In genomic region chr3:188315563-188315962, GRCh38 we compare ENCODE assay signal across 24 cellular contexts.
"Had no signal": no experiment of that assay in that cellular context is flagged by ENCODE, and none has a peak within 500 bp of the region (broad histone marks: within the 10 kb centered on the region; RNA-seq: fewer than 3 reads in every experiment).

No MANE protein-coding gene starts in this region.

- H3K9me3 ChIP-seq: neutrophil, ovary, prostate gland, right atrium auricular region, transverse colon, uterus had no signal

- ATAC-seq: activated naive CD8-positive, alpha-beta T cell treated with anti-CD3 and anti-CD28 coated beads, Interleukin-2, amount 50 U/mL, for 24 hours had no signal

- H3K4me1 ChIP-seq: prostate gland had no signal

- H3K27ac ChIP-seq: brain microvascular endothelial cell, neutrophil, ovary, prostate gland had no signal

- DNase-seq: activated CD4-positive, alpha-beta memory T cell treated with anti-CD3 and anti-CD28 coated beads for 36 hours; activated CD4-positive, alpha-beta T cell treated with anti-CD3 and anti-CD28 coated beads for 48 hours; activated CD4-positive, CD25-positive, alpha-beta regulatory T cell; activated effector memory CD4-positive, alpha-beta T cell treated with anti-CD3 and anti-CD28 coated beads, Interleukin-2, amount 50 U/mL, for 16 hours; activated naive CD4-positive, alpha-beta T cell treated with anti-CD3 and anti-CD28 coated beads, Interleukin-2, amount 50 U/mL, for 16 hours; activated naive CD8-positive, alpha-beta T cell treated with anti-CD3 and anti-CD28 coated beads, Interleukin-2, amount 50 U/mL, for 24 hours; activated T-cell treated with anti-CD3 and anti-CD28 coated beads for 4 hours; aorta; brain microvascular endothelial cell; central memory CD4-positive, alpha-beta T cell; dermis blood vessel endothelial cell; effector CD8-positive, alpha-beta T cell; heart right ventricle; stimulated activated CD4-positive, alpha-beta T cell treated with anti-CD3 and anti-CD28 coated beads, Interleukin-1b, Interleukin-23, amount 100 ng/mL, for 48 hours; T-helper 9 cell; transverse colon; uterus had no signal

- H3K36me3 ChIP-seq: brain microvascular endothelial cell, heart right ventricle, neutrophil, ovary, prostate gland, transverse colon, uterus had no signal

- FAIRE-seq: keratinocyte had no signal

- H3K4me3 ChIP-seq: heart right ventricle, lung, ovary, prostate gland, right atrium auricular region, skin epidermis, transverse colon, uterus had no signal

- H3K27me3 ChIP-seq: brain microvascular endothelial cell, heart right ventricle, neutrophil, ovary, right atrium auricular region, transverse colon, uterus had no signal
